ENCODE assay signal across 9 cellular contexts in the genomic region with DNA sequence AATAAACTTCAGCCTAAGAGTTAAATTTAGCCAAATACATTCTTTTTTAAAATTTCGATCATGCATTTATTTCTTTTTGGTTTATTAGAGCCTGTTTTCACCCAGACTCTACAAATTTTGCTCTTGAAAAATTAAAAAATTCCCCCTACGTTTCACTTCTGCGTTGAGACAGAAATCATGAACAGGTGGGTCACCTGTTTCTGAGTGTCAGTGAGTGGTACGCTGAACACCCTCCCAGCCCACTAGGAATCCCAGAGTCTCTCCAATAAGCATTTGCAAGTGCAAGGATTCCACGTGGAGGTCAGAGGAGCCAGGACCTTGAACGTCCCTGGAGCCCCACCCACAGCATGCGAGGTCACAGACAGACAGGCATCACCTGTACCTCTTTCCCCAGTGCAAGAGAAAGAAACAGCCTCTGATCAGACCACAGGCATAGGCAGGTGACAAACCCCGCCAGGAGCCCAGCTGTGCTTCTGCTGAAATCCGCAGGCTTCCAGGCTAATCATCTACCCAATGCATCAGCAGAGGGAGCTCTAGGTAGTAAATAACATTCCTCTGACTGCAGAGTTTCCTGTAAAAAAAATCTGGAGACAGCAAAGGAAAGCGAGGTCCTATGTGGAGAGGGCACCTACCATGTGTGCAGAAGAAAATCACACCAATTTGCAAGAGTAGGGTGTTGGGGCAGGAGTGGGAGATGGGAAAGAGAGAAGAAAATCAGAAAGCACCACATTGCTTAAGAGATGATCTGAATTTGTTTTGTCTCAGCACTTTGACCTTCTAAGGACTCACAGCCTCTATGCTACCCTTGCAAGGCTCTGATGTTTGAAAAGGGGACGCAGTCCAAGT. TPM values are rescaled to one million over a fixed set of nuclear protein-coding genes. Genes with fewer than 3 reads are reported as not detected.
A peak's percentile ranks its signal among the peaks of the same experiment; 100 is the strongest.
DNase-seq lines count a peak whose midpoint lies in the region; ATAC-seq, FAIRE-seq and TF ChIP-seq lines count a peak whose summit lies in the region.
"Had no signal": no experiment of that assay in that cellular context is flagged by ENCODE, and none has a peak within 500 bp of the region (broad histone marks: within the 10 kb centered on the region; RNA-seq: fewer than 3 reads in every experiment).

No MANE protein-coding gene starts in this region.

- H3K4me1 ChIP-seq in breast epithelium (no peaks in the 10 kb centered on the region), testis (peaks cover 11% of the 10 kb centered on the region)

- ATAC-seq in HG03442 (IDR thresholded peaks at IDR 0.05; ENCODE audit: unreplicated experiment), result no peak

- 43 to 47% methylated on average over 10 to 11 of the region's 11 CpGs for WGBS in testis, 2 donors

- H3K27me3 ChIP-seq in MG63 (no peaks in the 10 kb centered on the region), breast epithelium (peaks cover 0 to 7% of the 10 kb centered on the region in 2 donors), testis (no peaks in the 10 kb centered on the region)

- intact Hi-C loops in breast epithelium (cut with DNase I; ENCODE audit: low total_unique reads) (loop anchor here (10.0 kb wide), 1 partner anchor 282 kb away; no protein-coding TSS in a partner anchor), testis (cut with DNase I; ENCODE audit: low total_unique reads) (no loop called here)

- no peak overlapping the region for H3K27ac ChIP-seq in breast epithelium
- no peak overlapping the region for H3K27ac ChIP-seq in testis
- H3K27ac ChIP-seq: epithelial cell of prostate had no signal

- peak; percentile 56 for FAIRE-seq in GM12891 (lab: Jason Lieb, UNC)

- TF ChIP-seq POLR2A in GM12891 (IDR thresholded peaks at IDR 0.05; ENCODE audit: low read depth, low read length) (no peak), breast epithelium (IDR thresholded peaks at IDR 0.05) (no peak), testis (IDR thresholded peaks at IDR 0.05) (no peak)

- peak in 2 of 3 donors; percentile 45 to 50 for TF ChIP-seq CTCF in breast epithelium (IDR thresholded peaks at IDR 0.05)
- TF ChIP-seq CTCF in testis (IDR thresholded peaks at IDR 0.05), result peak; percentile 10 to 27 (median 23)

- no peaks in the 10 kb centered on the region; the same call in 1 of the 2 replicates for H3K9me3 ChIP-seq in MG63
- H3K9me3 ChIP-seq in breast epithelium, result no peaks in the 10 kb centered on the region
- no peaks in the 10 kb centered on the region for H3K9me3 ChIP-seq in testis

- no peak overlapping the region for H3K4me3 ChIP-seq in MG63
- no peak overlapping the region for H3K4me3 ChIP-seq in breast epithelium
- no peak overlapping the region for H3K4me3 ChIP-seq in testis

- H3K36me3 ChIP-seq in MG63 (no peaks in the 10 kb centered on the region), breast epithelium (no peaks in the 10 kb centered on the region), testis (ENCODE audit: low read depth, missing control alignments) (no peaks in the 10 kb centered on the region)

- DNase-seq in AG08395 (ENCODE audit: low spot score), result peak; percentile 78
- DNase-seq in GM12891 (ENCODE audit: insufficient read length, low spot score), result no peak
- DNase-seq in MG63, result peak; percentile 55
- DNase-seq in T follicular helper cell (ENCODE audit: low read depth), result peak; percentile 20
- no peak for DNase-seq in breast epithelium (ENCODE audit: low spot score in 2 of 2)
- peak; percentile 33 for DNase-seq in kidney glomerular epithelial cell (lab: John Stamatoyannopoulos, UW)
- peak; percentile 59 for DNase-seq in testis

TF ChIP-seq in GM12891, 5 proteins besides CTCF, POLR2A, EP300 and RAD21:
- no peak for TF ChIP-seq PAX5 (IDR thresholded peaks at IDR 0.05; ENCODE audit: insufficient read depth, low read length, severe bottlenecking)
- TF ChIP-seq SPI1 (IDR thresholded peaks at IDR 0.05; ENCODE audit: low read depth, low read length), result peak; percentile 72

RNA-seq across cellular contexts. Expression of gene XYLT1, which starts 5.9 kb away (rescaled TPM):
- polyA plus RNA-seq in GM12891 (2012; ENCODE audit: low read depth, missing spikeins), result 5.8 TPM
- total RNA-seq in MG63 (2014; rRNA removed; shearing (Covaris generic); ENCODE audit: low replicate concordance), result 6.6 and 7.3 TPM in 2 replicates
- total RNA-seq in breast epithelium (10 to 100 TPM; 11.9 to 32.8 (median 13.8) TPM), testis (10 to 100 TPM; 13.6 to 20.7 TPM)
- 6.5 TPM for polyA plus RNA-seq in testis (ENCODE audit: insufficient read depth, low read depth, low replicate concordance)

Comparison
In these comparisons a context has a peak if more than half of its experiments do, and no peak if none do; other contexts are left out.
1. DNase-seq: peak in AG08395 (single experiment), MG63 (single experiment), T follicular helper cell (single experiment), kidney glomerular epithelial cell (single experiment) and testis (single experiment); none in GM12891 (single experiment) and breast epithelium (0 of 2).